ENCODE assay signal across 1 cellular context in genomic region chr12:66087365-66087943, GRCh38.
TF ChIP-seq lines count a peak whose summit lies in the region.

No MANE protein-coding gene starts in this region.

TF ChIP-seq in SK-N-SH treated with all-trans-retinoic acid at 6 μM for 48 hours, 23 proteins besides CTCF, POLR2A, EP300 and RAD21 (continued from another document):
- TF ChIP-seq TCF4 (CRISPR knock-in tag; IDR thresholded peaks at IDR 0.05; ENCODE audit: borderline replicate concordance): no peak
